1 cellular context compared by ENCODE assay signal in the genomic region with DNA sequence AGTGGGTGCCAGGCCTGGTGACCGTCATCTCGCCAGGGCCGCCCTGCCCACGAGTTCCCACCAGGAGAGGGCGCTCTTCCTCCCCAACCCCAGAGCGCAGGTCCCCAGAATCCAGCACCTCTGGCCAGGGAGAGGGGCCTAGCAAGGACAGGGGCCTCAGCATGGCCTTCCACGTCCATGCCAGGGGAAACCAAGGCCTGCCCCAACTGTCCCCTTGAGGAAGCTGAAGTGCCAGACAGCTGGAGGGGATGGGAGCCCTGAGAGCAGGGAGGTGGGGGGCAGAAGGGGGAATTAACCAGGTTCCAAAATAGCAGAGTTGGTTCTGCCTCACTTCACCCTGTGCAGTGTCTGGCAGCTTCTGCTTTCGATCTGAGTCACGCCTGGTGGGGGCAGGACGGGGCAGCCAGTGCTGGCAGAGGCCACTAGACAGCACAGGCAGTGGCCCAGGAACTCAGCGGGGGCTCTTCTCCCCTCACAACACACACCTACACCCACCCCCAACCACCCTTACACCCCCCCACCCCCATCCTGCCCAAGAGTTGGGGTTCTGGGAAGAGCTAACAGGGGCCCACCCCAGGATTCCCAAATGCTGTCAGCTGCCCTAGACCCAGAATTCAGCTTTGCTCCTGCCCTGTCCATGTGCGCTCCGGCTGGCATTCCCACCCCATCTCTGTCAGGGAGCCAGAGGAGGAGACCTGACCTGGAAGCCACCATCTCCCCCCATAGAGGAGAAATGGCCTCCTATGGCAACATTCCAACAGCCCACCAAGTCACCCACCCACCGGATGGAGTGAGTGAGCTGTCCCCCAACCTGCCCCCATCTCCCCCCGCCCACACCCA.
TF ChIP-seq lines count a peak whose summit lies in the region.

No MANE protein-coding gene starts in this region.

TF ChIP-seq in GM12878, 131 proteins besides CTCF, POLR2A, EP300 and RAD21 (continued from another document and continues in another):
- TF ChIP-seq YY1 (IDR thresholded peaks at IDR 0.05; ENCODE audit: low read depth, low read length), result peak; percentile 64; the same call in 1 of the 2 replicates
- TF ChIP-seq, protein P1, sequence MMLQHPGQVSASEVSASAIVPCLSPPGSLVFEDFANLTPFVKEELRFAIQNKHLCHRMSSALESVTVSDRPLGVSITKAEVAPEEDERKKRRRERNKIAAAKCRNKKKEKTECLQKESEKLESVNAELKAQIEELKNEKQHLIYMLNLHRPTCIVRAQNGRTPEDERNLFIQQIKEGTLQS (IDR thresholded peaks at IDR 0.05; ENCODE audit: borderline replicate concordance, extremely low read depth, low read depth, low read length), result no peak
- TF ChIP-seq POLR2AphosphoS5 (IDR thresholded peaks at IDR 0.05; ENCODE audit: low read length), result no peak; the same call in none of the 2 replicates
- peak; percentile 90 for TF ChIP-seq EED (IDR thresholded peaks at IDR 0.05; ENCODE audit: low read depth)
- TF ChIP-seq MEF2A (IDR thresholded peaks at IDR 0.05; ENCODE audit: insufficient read depth, low read depth, low read length), result peak; percentile 98
- TF ChIP-seq, protein P2, sequence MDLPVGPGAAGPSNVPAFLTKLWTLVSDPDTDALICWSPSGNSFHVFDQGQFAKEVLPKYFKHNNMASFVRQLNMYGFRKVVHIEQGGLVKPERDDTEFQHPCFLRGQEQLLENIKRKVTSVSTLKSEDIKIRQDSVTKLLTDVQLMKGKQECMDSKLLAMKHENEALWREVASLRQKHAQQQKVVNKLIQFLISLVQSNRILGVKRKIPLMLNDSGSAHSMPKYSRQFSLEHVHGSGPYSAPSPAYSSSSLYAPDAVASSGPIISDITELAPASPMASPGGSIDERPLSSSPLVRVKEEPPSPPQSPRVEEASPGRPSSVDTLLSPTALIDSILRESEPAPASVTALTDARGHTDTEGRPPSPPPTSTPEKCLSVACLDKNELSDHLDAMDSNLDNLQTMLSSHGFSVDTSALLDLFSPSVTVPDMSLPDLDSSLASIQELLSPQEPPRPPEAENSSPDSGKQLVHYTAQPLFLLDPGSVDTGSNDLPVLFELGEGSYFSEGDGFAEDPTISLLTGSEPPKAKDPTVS (IDR thresholded peaks at IDR 0.05; ENCODE audit: low read depth, low read length), result no peak
- peak; percentile 99 for TF ChIP-seq PAX5 (IDR thresholded peaks at IDR 0.05; ENCODE audit: borderline replicate concordance, low read depth, low read length)
- TF ChIP-seq MXI1 (IDR thresholded peaks at IDR 0.05; ENCODE audit: low read depth, low read length), result 0 out of 2 replicates have a peak, but pooled peaks have one; percentile 44
- peak; percentile 87; the same call in 1 of the 2 replicates for TF ChIP-seq RB1 (IDR thresholded peaks at IDR 0.05; ENCODE audit: borderline replicate concordance)
- no peak for TF ChIP-seq ZZZ3 (IDR thresholded peaks at IDR 0.05; ENCODE audit: control insufficient read depth, insufficient read length, low read depth)
- TF ChIP-seq SREBF2 (IDR thresholded peaks at IDR 0.05; ENCODE audit: low read length), result no peak
- peak; percentile 72 for TF ChIP-seq TAF1 (IDR thresholded peaks at IDR 0.05; ENCODE audit: borderline replicate concordance, low read depth, low read length)
- TF ChIP-seq SMAD5 (IDR thresholded peaks at IDR 0.05; ENCODE audit: low read depth), result no peak; the same call in 1 of the 2 replicates
- TF ChIP-seq SUZ12 (IDR thresholded peaks at IDR 0.05; ENCODE audit: unreplicated experiment), result no peak
- peak; percentile 93 for TF ChIP-seq MTA2 (IDR thresholded peaks at IDR 0.05; ENCODE audit: low read depth)
- no peak for TF ChIP-seq RAD51 (IDR thresholded peaks at IDR 0.05)
- TF ChIP-seq, protein P3, sequence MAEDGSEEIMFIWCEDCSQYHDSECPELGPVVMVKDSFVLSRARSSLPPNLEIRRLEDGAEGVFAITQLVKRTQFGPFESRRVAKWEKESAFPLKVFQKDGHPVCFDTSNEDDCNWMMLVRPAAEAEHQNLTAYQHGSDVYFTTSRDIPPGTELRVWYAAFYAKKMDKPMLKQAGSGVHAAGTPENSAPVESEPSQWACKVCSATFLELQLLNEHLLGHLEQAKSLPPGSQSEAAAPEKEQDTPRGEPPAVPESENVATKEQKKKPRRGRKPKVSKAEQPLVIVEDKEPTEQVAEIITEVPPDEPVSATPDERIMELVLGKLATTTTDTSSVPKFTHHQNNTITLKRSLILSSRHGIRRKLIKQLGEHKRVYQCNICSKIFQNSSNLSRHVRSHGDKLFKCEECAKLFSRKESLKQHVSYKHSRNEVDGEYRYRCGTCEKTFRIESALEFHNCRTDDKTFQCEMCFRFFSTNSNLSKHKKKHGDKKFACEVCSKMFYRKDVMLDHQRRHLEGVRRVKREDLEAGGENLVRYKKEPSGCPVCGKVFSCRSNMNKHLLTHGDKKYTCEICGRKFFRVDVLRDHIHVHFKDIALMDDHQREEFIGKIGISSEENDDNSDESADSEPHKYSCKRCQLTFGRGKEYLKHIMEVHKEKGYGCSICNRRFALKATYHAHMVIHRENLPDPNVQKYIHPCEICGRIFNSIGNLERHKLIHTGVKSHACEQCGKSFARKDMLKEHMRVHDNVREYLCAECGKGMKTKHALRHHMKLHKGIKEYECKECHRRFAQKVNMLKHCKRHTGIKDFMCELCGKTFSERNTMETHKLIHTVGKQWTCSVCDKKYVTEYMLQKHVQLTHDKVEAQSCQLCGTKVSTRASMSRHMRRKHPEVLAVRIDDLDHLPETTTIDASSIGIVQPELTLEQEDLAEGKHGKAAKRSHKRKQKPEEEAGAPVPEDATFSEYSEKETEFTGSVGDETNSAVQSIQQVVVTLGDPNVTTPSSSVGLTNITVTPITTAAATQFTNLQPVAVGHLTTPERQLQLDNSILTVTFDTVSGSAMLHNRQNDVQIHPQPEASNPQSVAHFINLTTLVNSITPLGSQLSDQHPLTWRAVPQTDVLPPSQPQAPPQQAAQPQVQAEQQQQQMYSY (CRISPR knock-in tag; IDR thresholded peaks at IDR 0.05), result no peak
- TF ChIP-seq SIX5 (IDR thresholded peaks at IDR 0.05; ENCODE audit: low read depth, low read length, severe bottlenecking), result no peak
- TF ChIP-seq, protein P4, sequence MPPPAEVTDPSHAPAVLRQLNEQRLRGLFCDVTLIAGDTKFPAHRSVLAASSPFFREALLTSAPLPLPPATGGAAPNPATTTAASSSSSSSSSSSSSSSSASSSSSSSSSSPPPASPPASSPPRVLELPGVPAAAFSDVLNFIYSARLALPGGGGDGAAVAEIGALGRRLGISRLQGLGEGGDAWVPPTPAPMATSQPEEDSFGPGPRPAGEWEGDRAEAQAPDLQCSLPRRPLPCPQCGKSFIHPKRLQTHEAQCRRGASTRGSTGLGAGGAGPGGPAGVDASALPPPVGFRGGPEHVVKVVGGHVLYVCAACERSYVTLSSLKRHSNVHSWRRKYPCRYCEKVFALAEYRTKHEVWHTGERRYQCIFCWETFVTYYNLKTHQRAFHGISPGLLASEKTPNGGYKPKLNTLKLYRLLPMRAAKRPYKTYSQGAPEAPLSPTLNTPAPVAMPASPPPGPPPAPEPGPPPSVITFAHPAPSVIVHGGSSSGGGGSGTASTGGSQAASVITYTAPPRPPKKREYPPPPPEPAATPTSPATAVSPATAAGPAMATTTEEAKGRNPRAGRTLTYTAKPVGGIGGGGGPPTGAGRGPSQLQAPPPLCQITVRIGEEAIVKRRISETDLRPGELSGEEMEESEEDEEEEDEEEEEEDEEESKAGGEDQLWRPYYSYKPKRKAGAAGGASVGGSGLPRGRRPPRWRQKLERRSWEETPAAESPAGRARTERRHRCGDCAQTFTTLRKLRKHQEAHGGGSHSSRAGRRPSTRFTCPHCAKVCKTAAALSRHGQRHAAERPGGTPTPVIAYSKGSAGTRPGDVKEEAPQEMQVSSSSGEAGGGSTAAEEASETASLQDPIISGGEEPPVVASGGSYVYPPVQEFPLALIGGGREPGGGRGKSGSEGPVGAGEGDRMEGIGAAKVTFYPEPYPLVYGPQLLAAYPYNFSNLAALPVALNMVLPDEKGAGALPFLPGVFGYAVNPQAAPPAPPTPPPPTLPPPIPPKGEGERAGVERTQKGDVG (CRISPR knock-in tag; IDR thresholded peaks at IDR 0.05), result no peak
- peak; percentile 97 for TF ChIP-seq TBL1XR1 (IDR thresholded peaks at IDR 0.05; ENCODE audit: low read depth, low read length)
- TF ChIP-seq CHD2 (IDR thresholded peaks at IDR 0.05; ENCODE audit: borderline replicate concordance, low read depth, low read length), result peak; percentile 93
- no peak for TF ChIP-seq FOXM1 (IDR thresholded peaks at IDR 0.05; ENCODE audit: low read depth, low read length)
- TF ChIP-seq BCL11A (IDR thresholded peaks at IDR 0.05; ENCODE audit: low read depth, low read length), result peak; percentile 96
- TF ChIP-seq CBFB (IDR thresholded peaks at IDR 0.05; ENCODE audit: low read depth), result peak; percentile 85
- TF ChIP-seq, protein P5, sequence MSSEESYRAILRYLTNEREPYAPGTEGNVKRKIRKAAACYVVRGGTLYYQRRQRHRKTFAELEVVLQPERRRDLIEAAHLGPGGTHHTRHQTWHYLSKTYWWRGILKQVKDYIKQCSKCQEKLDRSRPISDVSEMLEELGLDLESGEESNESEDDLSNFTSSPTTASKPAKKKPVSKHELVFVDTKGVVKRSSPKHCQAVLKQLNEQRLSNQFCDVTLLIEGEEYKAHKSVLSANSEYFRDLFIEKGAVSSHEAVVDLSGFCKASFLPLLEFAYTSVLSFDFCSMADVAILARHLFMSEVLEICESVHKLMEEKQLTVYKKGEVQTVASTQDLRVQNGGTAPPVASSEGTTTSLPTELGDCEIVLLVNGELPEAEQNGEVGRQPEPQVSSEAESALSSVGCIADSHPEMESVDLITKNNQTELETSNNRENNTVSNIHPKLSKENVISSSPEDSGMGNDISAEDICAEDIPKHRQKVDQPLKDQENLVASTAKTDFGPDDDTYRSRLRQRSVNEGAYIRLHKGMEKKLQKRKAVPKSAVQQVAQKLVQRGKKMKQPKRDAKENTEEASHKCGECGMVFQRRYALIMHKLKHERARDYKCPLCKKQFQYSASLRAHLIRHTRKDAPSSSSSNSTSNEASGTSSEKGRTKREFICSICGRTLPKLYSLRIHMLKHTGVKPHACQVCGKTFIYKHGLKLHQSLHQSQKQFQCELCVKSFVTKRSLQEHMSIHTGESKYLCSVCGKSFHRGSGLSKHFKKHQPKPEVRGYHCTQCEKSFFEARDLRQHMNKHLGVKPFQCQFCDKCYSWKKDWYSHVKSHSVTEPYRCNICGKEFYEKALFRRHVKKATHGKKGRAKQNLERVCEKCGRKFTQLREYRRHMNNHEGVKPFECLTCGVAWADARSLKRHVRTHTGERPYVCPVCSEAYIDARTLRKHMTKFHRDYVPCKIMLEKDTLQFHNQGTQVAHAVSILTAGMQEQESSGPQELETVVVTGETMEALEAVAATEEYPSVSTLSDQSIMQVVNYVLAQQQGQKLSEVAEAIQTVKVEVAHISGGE (CRISPR knock-in tag; IDR thresholded peaks at IDR 0.05), result no peak
- TF ChIP-seq STAT3 (IDR thresholded peaks at IDR 0.05; ENCODE audit: low read depth, low read length), result no peak
- 0 out of 2 replicates have a peak, but pooled peaks have one; percentile 26 for TF ChIP-seq ZNF24 (IDR thresholded peaks at IDR 0.05)
- peak; percentile 99 for TF ChIP-seq IRF4 (IDR thresholded peaks at IDR 0.05; ENCODE audit: low read depth, low read length)
- TF ChIP-seq, protein P6, sequence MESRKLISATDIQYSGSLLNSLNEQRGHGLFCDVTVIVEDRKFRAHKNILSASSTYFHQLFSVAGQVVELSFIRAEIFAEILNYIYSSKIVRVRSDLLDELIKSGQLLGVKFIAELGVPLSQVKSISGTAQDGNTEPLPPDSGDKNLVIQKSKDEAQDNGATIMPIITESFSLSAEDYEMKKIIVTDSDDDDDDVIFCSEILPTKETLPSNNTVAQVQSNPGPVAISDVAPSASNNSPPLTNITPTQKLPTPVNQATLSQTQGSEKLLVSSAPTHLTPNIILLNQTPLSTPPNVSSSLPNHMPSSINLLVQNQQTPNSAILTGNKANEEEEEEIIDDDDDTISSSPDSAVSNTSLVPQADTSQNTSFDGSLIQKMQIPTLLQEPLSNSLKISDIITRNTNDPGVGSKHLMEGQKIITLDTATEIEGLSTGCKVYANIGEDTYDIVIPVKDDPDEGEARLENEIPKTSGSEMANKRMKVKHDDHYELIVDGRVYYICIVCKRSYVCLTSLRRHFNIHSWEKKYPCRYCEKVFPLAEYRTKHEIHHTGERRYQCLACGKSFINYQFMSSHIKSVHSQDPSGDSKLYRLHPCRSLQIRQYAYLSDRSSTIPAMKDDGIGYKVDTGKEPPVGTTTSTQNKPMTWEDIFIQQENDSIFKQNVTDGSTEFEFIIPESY (IDR thresholded peaks at IDR 0.05), result 0 out of 2 replicates have a peak, but pooled peaks have one; percentile 34
- TF ChIP-seq BHLHE40 (IDR thresholded peaks at IDR 0.05; ENCODE audit: borderline replicate concordance in 1 of 2, low read depth in 2 of 2, low read length in 1 of 2), result peak; percentile 83 to 87
- TF ChIP-seq, protein P7, sequence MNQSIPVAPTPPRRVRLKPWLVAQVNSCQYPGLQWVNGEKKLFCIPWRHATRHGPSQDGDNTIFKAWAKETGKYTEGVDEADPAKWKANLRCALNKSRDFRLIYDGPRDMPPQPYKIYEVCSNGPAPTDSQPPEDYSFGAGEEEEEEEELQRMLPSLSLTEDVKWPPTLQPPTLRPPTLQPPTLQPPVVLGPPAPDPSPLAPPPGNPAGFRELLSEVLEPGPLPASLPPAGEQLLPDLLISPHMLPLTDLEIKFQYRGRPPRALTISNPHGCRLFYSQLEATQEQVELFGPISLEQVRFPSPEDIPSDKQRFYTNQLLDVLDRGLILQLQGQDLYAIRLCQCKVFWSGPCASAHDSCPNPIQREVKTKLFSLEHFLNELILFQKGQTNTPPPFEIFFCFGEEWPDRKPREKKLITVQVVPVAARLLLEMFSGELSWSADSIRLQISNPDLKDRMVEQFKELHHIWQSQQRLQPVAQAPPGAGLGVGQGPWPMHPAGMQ (IDR thresholded peaks at IDR 0.05; ENCODE audit: borderline replicate concordance), result no peak
- no peak for TF ChIP-seq WRNIP1 (IDR thresholded peaks at IDR 0.05; ENCODE audit: borderline replicate concordance, low read depth, low read length)
- TF ChIP-seq MYB (IDR thresholded peaks at IDR 0.05; ENCODE audit: borderline replicate concordance, low read depth, low read length), result peak; percentile 18; the same call in 1 of the 2 replicates
- TF ChIP-seq EZH2 (IDR thresholded peaks at IDR 0.05; ENCODE audit: borderline replicate concordance, control insufficient read depth, low read depth, low read length), result no peak
- TF ChIP-seq BRCA1 (IDR thresholded peaks at IDR 0.05; ENCODE audit: low read depth, low read length), result no peak
- TF ChIP-seq NFXL1 (IDR thresholded peaks at IDR 0.05; ENCODE audit: borderline replicate concordance), result no peak
- no peak for TF ChIP-seq CREB1 (IDR thresholded peaks at IDR 0.05; ENCODE audit: low read depth)
- TF ChIP-seq, protein P8, sequence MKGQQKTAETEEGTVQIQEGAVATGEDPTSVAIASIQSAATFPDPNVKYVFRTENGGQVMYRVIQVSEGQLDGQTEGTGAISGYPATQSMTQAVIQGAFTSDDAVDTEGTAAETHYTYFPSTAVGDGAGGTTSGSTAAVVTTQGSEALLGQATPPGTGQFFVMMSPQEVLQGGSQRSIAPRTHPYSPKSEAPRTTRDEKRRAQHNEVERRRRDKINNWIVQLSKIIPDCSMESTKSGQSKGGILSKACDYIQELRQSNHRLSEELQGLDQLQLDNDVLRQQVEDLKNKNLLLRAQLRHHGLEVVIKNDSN (IDR thresholded peaks at IDR 0.05; ENCODE audit: borderline replicate concordance, extremely low read length, insufficient read depth, low read depth, low read length), result no peak
- TF ChIP-seq GATAD2B (conservative IDR thresholded peaks at IDR 0.05; ENCODE audit: low read depth), result peak; percentile 100
- TF ChIP-seq, protein P9, sequence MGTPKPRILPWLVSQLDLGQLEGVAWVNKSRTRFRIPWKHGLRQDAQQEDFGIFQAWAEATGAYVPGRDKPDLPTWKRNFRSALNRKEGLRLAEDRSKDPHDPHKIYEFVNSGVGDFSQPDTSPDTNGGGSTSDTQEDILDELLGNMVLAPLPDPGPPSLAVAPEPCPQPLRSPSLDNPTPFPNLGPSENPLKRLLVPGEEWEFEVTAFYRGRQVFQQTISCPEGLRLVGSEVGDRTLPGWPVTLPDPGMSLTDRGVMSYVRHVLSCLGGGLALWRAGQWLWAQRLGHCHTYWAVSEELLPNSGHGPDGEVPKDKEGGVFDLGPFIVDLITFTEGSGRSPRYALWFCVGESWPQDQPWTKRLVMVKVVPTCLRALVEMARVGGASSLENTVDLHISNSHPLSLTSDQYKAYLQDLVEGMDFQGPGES (IDR thresholded peaks at IDR 0.05), result no peak
